ENCODE assay signal across 1 cellular context in genomic region chr12:569803-570236, GRCh38.
TF ChIP-seq lines count a peak whose summit lies in the region.

No MANE protein-coding gene starts in this region.

TF ChIP-seq in GM12878, 131 proteins besides CTCF, POLR2A, EP300 and RAD21 (continued from another document):
- TF ChIP-seq ZBTB11 (CRISPR knock-in tag; IDR thresholded peaks at IDR 0.05) (no peak), DPF2 (IDR thresholded peaks at IDR 0.05) (0 out of 2 replicates have a peak, but pooled peaks have one; percentile 32), BACH1 (IDR thresholded peaks at IDR 0.05; ENCODE audit: borderline replicate concordance) (peak; percentile 66; the same call in 1 of the 2 replicates), MEF2A (IDR thresholded peaks at IDR 0.05; ENCODE audit: insufficient read depth, low read depth, low read length) (0 out of 2 replicates have a peak, but pooled peaks have one; percentile 30)
- TF ChIP-seq, protein P1, sequence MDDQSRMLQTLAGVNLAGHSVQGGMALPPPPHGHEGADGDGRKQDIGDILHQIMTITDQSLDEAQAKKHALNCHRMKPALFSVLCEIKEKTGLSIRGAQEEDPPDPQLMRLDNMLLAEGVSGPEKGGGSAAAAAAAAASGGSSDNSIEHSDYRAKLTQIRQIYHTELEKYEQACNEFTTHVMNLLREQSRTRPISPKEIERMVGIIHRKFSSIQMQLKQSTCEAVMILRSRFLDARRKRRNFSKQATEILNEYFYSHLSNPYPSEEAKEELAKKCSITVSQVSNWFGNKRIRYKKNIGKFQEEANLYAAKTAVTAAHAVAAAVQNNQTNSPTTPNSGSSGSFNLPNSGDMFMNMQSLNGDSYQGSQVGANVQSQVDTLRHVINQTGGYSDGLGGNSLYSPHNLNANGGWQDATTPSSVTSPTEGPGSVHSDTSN (IDR thresholded peaks at IDR 0.05; ENCODE audit: insufficient replicate concordance, low read depth, low read length): no peak
TF ChIP-seq in GM12878: peak in this region for 14.
